In the genomic region with DNA sequence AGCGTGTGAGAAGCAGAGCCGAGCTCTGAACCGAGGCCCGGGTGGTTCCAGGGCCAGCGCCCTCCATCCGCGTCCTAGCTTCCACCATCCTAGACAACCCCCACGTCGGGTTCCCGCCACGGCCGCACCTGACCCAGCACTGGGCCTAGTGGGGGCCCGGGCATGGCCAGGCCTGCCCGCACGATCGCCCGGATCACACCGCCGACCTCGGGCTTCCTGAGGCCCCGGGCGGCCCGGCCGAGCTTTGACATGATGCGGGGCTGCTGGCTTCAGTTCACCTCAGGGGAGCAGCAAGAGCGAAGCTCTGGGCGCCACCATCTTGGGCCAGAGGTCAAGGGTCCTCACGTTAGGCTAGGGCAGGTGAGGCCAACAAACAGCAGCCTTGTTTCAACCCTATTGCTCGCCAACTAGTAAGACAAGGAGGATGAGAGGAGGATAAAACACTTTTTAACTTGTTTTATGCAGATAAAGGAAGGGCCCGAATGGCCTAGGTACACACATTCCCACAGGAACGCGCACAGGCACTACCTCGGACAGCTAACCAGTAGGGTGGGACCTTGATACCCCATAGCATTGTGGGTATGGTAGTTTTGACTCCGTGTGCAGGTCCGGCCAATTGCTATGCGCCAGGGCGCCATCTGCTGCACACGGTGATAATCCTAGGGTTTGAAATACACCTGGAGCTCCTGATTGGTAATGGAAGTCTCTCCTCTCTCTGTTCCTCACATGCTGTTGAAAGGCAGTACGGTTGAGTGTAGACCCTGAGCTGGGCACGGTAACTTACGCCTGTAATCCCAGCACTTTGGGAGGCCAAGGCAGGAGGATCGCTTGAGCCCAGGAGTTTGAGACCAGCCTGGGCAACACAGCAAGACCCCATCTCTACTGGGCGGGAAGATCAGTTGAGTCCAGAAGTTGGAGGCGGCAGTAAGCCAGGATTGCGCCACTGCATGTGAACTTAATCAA, we compare ENCODE assay signal across 8 cellular contexts. TPM values are rescaled to one million over a fixed set of nuclear protein-coding genes. Genes with fewer than 3 reads are reported as not detected.
A peak's percentile ranks its signal among the peaks of the same experiment; 100 is the strongest.
DNase-seq lines count a peak whose midpoint lies in the region; ATAC-seq, FAIRE-seq and TF ChIP-seq lines count a peak whose summit lies in the region.

A gene (minus strand): TSS at position 345 of the 963 bp plus-strand sequence. CDS start 94 bp downstream, at position 251.

- H3K4me3 Mint-ChIP-seq in naive thymus-derived CD4-positive, alpha-beta T cell = peak within 1 kb of the TSS; percentile 83 to 96 (median 90)

- peaks cover 0 to 7% (median 0%) of the 10 kb centered on the region in 5 donors for H3K27me3 Mint-ChIP-seq in naive thymus-derived CD4-positive, alpha-beta T cell

- H3K4me1 Mint-ChIP-seq in naive thymus-derived CD4-positive, alpha-beta T cell = peaks cover 7 to 13% (median 11%) of the 10 kb centered on the region in 7 donors

- H3K9me3 Mint-ChIP-seq in naive thymus-derived CD4-positive, alpha-beta T cell = peaks cover 3 to 12% (median 7%) of the 10 kb centered on the region in 11 donors

- FAIRE-seq in RCC 7860 (lab: Jason Lieb, UNC) = peak; percentile 77

- TF ChIP-seq CTCF in DND-41 (IDR thresholded peaks at IDR 0.05; ENCODE audit: borderline replicate concordance, extremely low read depth, low read length, poor library complexity, severe bottlenecking) = peak; percentile 93

- peak within 1 kb of the TSS; percentile 84 to 99 (median 94) for H3K27ac Mint-ChIP-seq in naive thymus-derived CD4-positive, alpha-beta T cell

- no peaks in the 10 kb centered on the region for H3K27me3 ChIP-seq in DND-41 (ENCODE audit: insufficient read depth, low read length, poor library complexity)
- no peaks in the 10 kb centered on the region for H3K27me3 ChIP-seq in naive thymus-derived CD4-positive, alpha-beta T cell (ENCODE audit: control insufficient read depth in 2 of 2, insufficient read depth in 2 of 2, low read length in 2 of 2)

- H3K27ac ChIP-seq in DND-41 (ENCODE audit: low read length) = peak within 1 kb of the TSS; percentile 88
- H3K27ac ChIP-seq in KOPT-K1 (ENCODE audit: low read depth, low read length, poor library complexity, severe bottlenecking) = peak within 1 kb of the TSS; percentile 77
- H3K27ac ChIP-seq in naive thymus-derived CD4-positive, alpha-beta T cell (ENCODE audit: low read depth, low read length) = peak within 1 kb of the TSS; percentile 84

- intact Hi-C loops in naive thymus-derived CD4-positive, alpha-beta T cell (cut with micrococcal nuclease) = loop anchor here (1.0 to 5.0 kb wide), 16 partner anchors 17 to 405 kb away; a partner anchor contains a TSS

- CTCF ChIA-PET in naive thymus-derived CD4-positive, alpha-beta T cell (lab: Charles Lee) = interaction anchor here (0.6 to 2.1 kb wide), 16 partner anchors 10 to 358 kb away, joined by 3 to 12 read pairs (median 4); a partner anchor contains a TSS

- POLR2A ChIA-PET in naive thymus-derived CD4-positive, alpha-beta T cell (lab: Charles Lee) = interaction anchor here (0.6 to 1.7 kb wide), 13 partner anchors 17 to 410 kb away, joined by 3 to 12 read pairs (median 5); a partner anchor contains a TSS

- peaks cover 19% of the 10 kb centered on the region for H3K4me1 ChIP-seq in DND-41 (ENCODE audit: insufficient read depth, low read length)
- peaks cover 4 to 5% of the 10 kb centered on the region in 2 donors for H3K4me1 ChIP-seq in naive thymus-derived CD4-positive, alpha-beta T cell (ENCODE audit: control insufficient read depth in 2 of 2, insufficient read depth in 2 of 2, low read length in 2 of 2)

- H4K20me1 ChIP-seq in DND-41 (ENCODE audit: insufficient read depth, low read length) = 0 out of 2 replicates have a peak, but pooled peaks cover 2% of the 10 kb centered on the region

- peaks cover 5 to 24% (median 6%) of the 10 kb centered on the region in 5 donors for H3K36me3 Mint-ChIP-seq in naive thymus-derived CD4-positive, alpha-beta T cell

- peaks cover 8% of the 10 kb centered on the region for H3K79me2 ChIP-seq in DND-41 (ENCODE audit: insufficient read depth, low read length)

- peaks cover 8% of the 10 kb centered on the region for H3K9me3 ChIP-seq in DND-41 (ENCODE audit: insufficient read depth, low read length, severe bottlenecking)
- H3K9me3 ChIP-seq in KOPT-K1 (ENCODE audit: insufficient read depth, low read length, poor library complexity, severe bottlenecking) = peaks cover 20% of the 10 kb centered on the region
- peaks cover 0 to 8% (median 0%) of the 10 kb centered on the region in 3 experiments for H3K9me3 ChIP-seq in naive thymus-derived CD4-positive, alpha-beta T cell (ENCODE audit: control insufficient read depth in 2 of 3, low read length in 3 of 3)

- ATAC-seq in DND-41 (ENCODE audit: insufficient read depth, low read depth) (peak; percentile 95), GM21737 (IDR thresholded peaks at IDR 0.05; ENCODE audit: unreplicated experiment) (peak; percentile 90)
- ATAC-seq in naive thymus-derived CD4-positive, alpha-beta T cell = peak; percentile 100

- peak within 1 kb of the TSS; percentile 69 for H3K9ac ChIP-seq in DND-41 (ENCODE audit: low read depth, low read length)

- H2AFZ ChIP-seq in DND-41 (ENCODE audit: low read depth, low read length) = peak within 1 kb of the TSS; percentile 85

- DNase-seq in DND-41 (peak; percentile 93), RCC 7860 (ENCODE audit: low spot score) (peak; percentile 84), activated T-helper 1 cell treated with Interleukin-2 at 50 U/mL for 16 hours (ENCODE audit: low read depth) (peak; percentile 73), fibroblast of gingiva (ENCODE audit: low read depth) (peak; percentile 89)
- DNase-seq in naive thymus-derived CD4-positive, alpha-beta T cell = peak; percentile 74 to 93 (median 90)
- DNase-seq in stimulated activated naive CD4-positive, alpha-beta T cell (lab: John Stamatoyannopoulos, UW) = peak; percentile 74 to 92 (median 86)

- H3K36me3 ChIP-seq in DND-41 (ENCODE audit: insufficient read depth, low read length) (peaks cover 24% of the 10 kb centered on the region), KOPT-K1 (ENCODE audit: insufficient read depth, low read length) (peaks cover 26% of the 10 kb centered on the region)
- peaks cover 0 to 25% (median 6%) of the 10 kb centered on the region in 3 experiments for H3K36me3 ChIP-seq in naive thymus-derived CD4-positive, alpha-beta T cell (ENCODE audit: control insufficient read depth in 2 of 3, insufficient read depth in 3 of 3, low read length in 3 of 3)

- peak within 1 kb of the TSS; percentile 94 for H3K4me2 ChIP-seq in DND-41 (ENCODE audit: insufficient read depth, low read length)

- H3K4me3 ChIP-seq in DND-41 (ENCODE audit: low read depth in 1 of 2, low read length in 2 of 2) = peak within 1 kb of the TSS; percentile 29 to 65; a peak in 3 of 4 replicates
- peak within 1 kb of the TSS; percentile 86 for H3K4me3 ChIP-seq in naive thymus-derived CD4-positive, alpha-beta T cell (ENCODE audit: low read length)

RNA-seq across cellular contexts. Expression of the gene that starts here (rescaled TPM):
- total RNA-seq in naive thymus-derived CD4-positive, alpha-beta T cell = 10 to 100 TPM; 23.5 to 64.1 (median 24.0) TPM
- 10 to 100 TPM; 83.2 to 89.3 TPM for polyA plus RNA-seq in naive thymus-derived CD4-positive, alpha-beta T cell

Comparison
In these comparisons a context has a peak if more than half of its experiments do, and no peak if none do; other contexts are left out.
1. Peak in every context shown above with its lines: DNase-seq, ATAC-seq, H3K4me3 ChIP-seq and H3K27ac ChIP-seq.